In genomic region chr5:1231354-1231905, GRCh38 we compare ENCODE assay signal across 18 cellular contexts.
DNase-seq lines count a peak whose midpoint lies in the region; ATAC-seq and TF ChIP-seq lines count a peak whose summit lies in the region.
"Had no signal": no experiment of that assay in that cellular context is flagged by ENCODE, and none has a peak within 500 bp of the region (broad histone marks: within the 10 kb centered on the region; RNA-seq: fewer than 3 reads in every experiment).

No MANE protein-coding gene starts in this region.

- no peaks in the 10 kb centered on the region for H3K79me2 ChIP-seq in Loucy (ENCODE audit: insufficient read depth, low read length)

- no peaks in the 10 kb centered on the region for H4K20me1 ChIP-seq in Loucy (ENCODE audit: insufficient read depth, low read length, poor library complexity, severe bottlenecking)

- no peaks in the 10 kb centered on the region for H3K36me3 ChIP-seq in Loucy (ENCODE audit: insufficient read depth, low read length)

- H3K9me3 ChIP-seq in Loucy (ENCODE audit: insufficient read depth, low read depth, low read length) = peaks cover 4% of the 10 kb centered on the region; the same call in 1 of the 2 replicates

- no peaks in the 10 kb centered on the region for H3K9me2 ChIP-seq in Loucy (replicated peaks; ENCODE audit: low read depth, low read length)

- H2AFZ ChIP-seq in Loucy (ENCODE audit: low read length) = no peak overlapping the region

- no peak overlapping the region for H3K4me3 ChIP-seq in Loucy (ENCODE audit: low read length, poor library complexity, severe bottlenecking)

- ATAC-seq in GM21423 (IDR thresholded peaks at IDR 0.05; ENCODE audit: unreplicated experiment) (no peak), HG02938 (IDR thresholded peaks at IDR 0.05; ENCODE audit: unreplicated experiment) (no peak)
- ATAC-seq: CD8-positive, alpha-beta T cell; Right ventricle myocardium inferior; SK-N-SH treated with all-trans-retinoic acid at 6 μM for 48 hours; T-cell had no signal

- no peak for TF ChIP-seq CTCF in Loucy (conservative IDR thresholded peaks at IDR 0.05; ENCODE audit: low read length)

- H3F3A ChIP-seq in Loucy (ENCODE audit: low read depth) = peaks cover 15% of the 10 kb centered on the region

- peaks cover 53% of the 10 kb centered on the region for H3K4me1 ChIP-seq in Loucy (ENCODE audit: insufficient read depth, low read length, poor library complexity, severe bottlenecking)

- H3K27me3 ChIP-seq in Loucy (ENCODE audit: insufficient read depth, low read length, poor library complexity, severe bottlenecking) = no peaks in the 10 kb centered on the region

- peak; percentile 52 for DNase-seq in NCI-H82 (lab: John Stamatoyannopoulos, UW)
- DNase-seq in NCI-H82 treated with DMSO at 0.1 percent for 48 hours (lab: John Stamatoyannopoulos, UW; ENCODE audit: unreplicated experiment) = no peak
- DNase-seq in NCI-H69 (lab: John Stamatoyannopoulos, UW) = peak; percentile 54
- no peak for DNase-seq in SIG-M5 treated with dmso at 0.1 percent for 504 hours (lab: John Stamatoyannopoulos, UW; ENCODE audit: unreplicated experiment)
- DNase-seq: Calu3; CD8-positive, alpha-beta T cell; DMS79 treated with DMSO at 0.1 percent for 48 hours; H9; NCI-H1105; NCI-H187 treated with DMSO at 0.1 percent for 48 hours; NCI-H446 treated with DMSO at 0.1 percent for 48 hours; NCI-H774; T-cell had no signal

- peak overlapping the region; percentile 20 for H3K9ac ChIP-seq in Loucy (ENCODE audit: low read depth, low read length, poor library complexity, severe bottlenecking)

- H3K4me2 ChIP-seq in Loucy (ENCODE audit: low read depth, low read length, poor library complexity, severe bottlenecking) = no peak overlapping the region

Comparison
In these comparisons a context has a peak if more than half of its experiments do, and no peak if none do; other contexts are left out.
1. DNase-seq: peak in NCI-H82 (single experiment) and NCI-H69 (single experiment); none in NCI-H82 treated with DMSO at 0.1 percent for 48 hours (single experiment) and SIG-M5 treated with dmso at 0.1 percent for 504 hours (single experiment).